In genomic region chr2:9778471-9779402, GRCh38 we compare ENCODE assay signal across 16 cellular contexts.
DNase-seq lines count a peak whose midpoint lies in the region; ATAC-seq and FAIRE-seq lines count a peak whose summit lies in the region.
"Had no signal": no experiment of that assay in that cellular context is flagged by ENCODE, and none has a peak within 500 bp of the region (broad histone marks: within the 10 kb centered on the region; RNA-seq: fewer than 3 reads in every experiment).

No MANE protein-coding gene starts in this region.

- H3K4me3 Mint-ChIP-seq in activated naive CD8-positive, alpha-beta T cell treated with anti-CD3 and anti-CD28 coated beads, Interleukin-2, amount 50 U/mL, for 24 hours = no peak overlapping the region
- peak overlapping the region in 2 of 10 donors; percentile 30 to 52 for H3K4me3 Mint-ChIP-seq in naive thymus-derived CD4-positive, alpha-beta T cell
- H3K4me3 Mint-ChIP-seq: memory B cell had no signal

- CTCF ChIA-PET in naive thymus-derived CD4-positive, alpha-beta T cell (lab: Charles Lee) = interaction anchor here (1.1 kb wide), 1 partner anchor 22 kb away, joined by 3 read pairs; no protein-coding TSS in a partner anchor

- H3K27ac ChIP-seq in naive thymus-derived CD4-positive, alpha-beta T cell (ENCODE audit: low read depth, low read length) = no peak overlapping the region
- H3K27ac ChIP-seq: adrenal gland, tibial artery had no signal

- DNase-seq in CD1c-positive myeloid dendritic cell (ENCODE audit: extremely low spot score) = peak; percentile 69
- peak; percentile 48 for DNase-seq in GM03348 (ENCODE audit: low spot score)
- DNase-seq in activated naive CD8-positive, alpha-beta T cell treated with anti-CD3 and anti-CD28 coated beads, Interleukin-2, amount 50 U/mL, for 24 hours = no peak
- no peak for DNase-seq in naive thymus-derived CD4-positive, alpha-beta T cell
- DNase-seq in SKM-1 treated with dmso at 0.1 percent for 144 hours (lab: John Stamatoyannopoulos, UW; ENCODE audit: unreplicated experiment) = no peak
- DNase-seq in HTR-8/SVneo (ENCODE audit: insufficient read length, low spot score) = no peak
- DNase-seq: activated CD4-positive, CD25-positive, alpha-beta regulatory T cell; CD8-positive, alpha-beta T cell; IMR-90 had no signal

- peaks cover 56% of the 10 kb centered on the region for H3K4me1 Mint-ChIP-seq in activated naive CD8-positive, alpha-beta T cell treated with anti-CD3 and anti-CD28 coated beads, Interleukin-2, amount 50 U/mL, for 24 hours
- peaks cover 23 to 59% (median 47%) of the 10 kb centered on the region in 7 donors for H3K4me1 Mint-ChIP-seq in naive thymus-derived CD4-positive, alpha-beta T cell

- no peaks in the 10 kb centered on the region for H3K36me3 Mint-ChIP-seq in activated naive CD8-positive, alpha-beta T cell treated with anti-CD3 and anti-CD28 coated beads, Interleukin-2, amount 50 U/mL, for 24 hours (ENCODE audit: low read depth)
- peaks cover 0 to 2% (median 0%) of the 10 kb centered on the region in 5 donors for H3K36me3 Mint-ChIP-seq in naive thymus-derived CD4-positive, alpha-beta T cell
- H3K36me3 Mint-ChIP-seq: CD8-positive, alpha-beta T cell; memory B cell had no signal

- FAIRE-seq in HTR-8/SVneo (lab: Jason Lieb, UNC) = no peak
- FAIRE-seq: frontal cortex, GM12878 had no signal

- no peaks in the 10 kb centered on the region for H3K9me3 ChIP-seq in naive thymus-derived CD4-positive, alpha-beta T cell (ENCODE audit: control insufficient read depth in 2 of 3, low read length in 3 of 3)
- H3K9me3 ChIP-seq: adrenal gland, tibial artery had no signal

- no peaks in the 10 kb centered on the region for H3K27me3 Mint-ChIP-seq in activated naive CD8-positive, alpha-beta T cell treated with anti-CD3 and anti-CD28 coated beads, Interleukin-2, amount 50 U/mL, for 24 hours
- peaks cover 0 to 3% (median 0%) of the 10 kb centered on the region in 5 donors for H3K27me3 Mint-ChIP-seq in naive thymus-derived CD4-positive, alpha-beta T cell

- H3K36me3 ChIP-seq in naive thymus-derived CD4-positive, alpha-beta T cell (ENCODE audit: control insufficient read depth in 2 of 3, insufficient read depth in 3 of 3, low read length in 3 of 3) = no peaks in the 10 kb centered on the region
- H3K36me3 ChIP-seq: adrenal gland, tibial artery had no signal

- intact Hi-C loops in naive thymus-derived CD4-positive, alpha-beta T cell (cut with micrococcal nuclease) = no loop called here

- no peak overlapping the region for H3K4me3 ChIP-seq in naive thymus-derived CD4-positive, alpha-beta T cell (ENCODE audit: low read length)
- H3K4me3 ChIP-seq: adrenal gland, GM12878, tibial artery had no signal

- POLR2A ChIA-PET in naive thymus-derived CD4-positive, alpha-beta T cell (lab: Charles Lee) = no interaction called here

- ATAC-seq in activated naive CD8-positive, alpha-beta T cell treated with anti-CD3 and anti-CD28 coated beads, Interleukin-2, amount 50 U/mL, for 24 hours = no peak
- no peak for ATAC-seq in naive thymus-derived CD4-positive, alpha-beta T cell
- no peak for ATAC-seq in HG03135 (IDR thresholded peaks at IDR 0.05; ENCODE audit: unreplicated experiment)
- ATAC-seq: sciatic nerve had no signal

- H3K27me3 ChIP-seq in naive thymus-derived CD4-positive, alpha-beta T cell (ENCODE audit: control insufficient read depth in 2 of 2, insufficient read depth in 2 of 2, low read length in 2 of 2) = no peaks in the 10 kb centered on the region
- H3K27me3 ChIP-seq: adrenal gland, tibial artery had no signal

- no peaks in the 10 kb centered on the region for H3K9me3 Mint-ChIP-seq in activated naive CD8-positive, alpha-beta T cell treated with anti-CD3 and anti-CD28 coated beads, Interleukin-2, amount 50 U/mL, for 24 hours
- H3K9me3 Mint-ChIP-seq in naive thymus-derived CD4-positive, alpha-beta T cell = no peaks in the 10 kb centered on the region
- H3K9me3 Mint-ChIP-seq: CD8-positive, alpha-beta T cell; memory B cell had no signal

- peaks cover 31 to 43% of the 10 kb centered on the region in 2 donors for H3K4me1 ChIP-seq in naive thymus-derived CD4-positive, alpha-beta T cell (ENCODE audit: control insufficient read depth in 2 of 2, insufficient read depth in 2 of 2, low read length in 2 of 2)
- H3K4me1 ChIP-seq: adrenal gland, tibial artery had no signal

- peak overlapping the region; percentile 56 for H3K27ac Mint-ChIP-seq in activated naive CD8-positive, alpha-beta T cell treated with anti-CD3 and anti-CD28 coated beads, Interleukin-2, amount 50 U/mL, for 24 hours
- peak overlapping the region in 7 of 9 donors; percentile 22 to 93 (median 82) for H3K27ac Mint-ChIP-seq in naive thymus-derived CD4-positive, alpha-beta T cell
- H3K27ac Mint-ChIP-seq: memory B cell had no signal

Comparison
In these comparisons a context has a peak if more than half of its experiments do, and no peak if none do; other contexts are left out.
1. DNase-seq: peak in CD1c-positive myeloid dendritic cell (single experiment) and GM03348 (single experiment); none in activated naive CD8-positive, alpha-beta T cell treated with anti-CD3 and anti-CD28 coated beads, Interleukin-2, amount 50 U/mL, for 24 hours (single experiment), naive thymus-derived CD4-positive, alpha-beta T cell (0 of 9), SKM-1 treated with dmso at 0.1 percent for 144 hours (single experiment) and HTR-8/SVneo (single experiment).